In the genomic region with DNA sequence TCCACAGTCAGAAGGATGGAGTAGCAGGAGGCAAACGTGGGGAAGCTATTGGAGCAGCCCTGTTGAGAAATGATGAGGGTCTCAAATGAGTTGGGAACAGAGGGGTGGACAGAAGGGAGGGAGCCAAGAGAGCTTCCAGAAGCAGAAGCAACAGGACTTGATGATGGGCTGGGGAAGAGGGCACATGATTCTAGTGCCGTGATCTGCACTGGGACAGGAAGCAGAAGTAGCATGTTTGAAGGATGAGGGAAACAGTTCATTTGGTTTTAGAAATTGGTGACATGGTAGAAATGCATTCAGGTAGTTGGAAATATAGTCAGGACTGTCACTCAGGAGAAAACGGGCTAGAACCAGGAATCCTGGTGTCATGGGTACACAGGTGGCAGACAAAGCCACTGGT, we compare ENCODE assay signal across 8 cellular contexts. TPM values are rescaled to one million over a fixed set of nuclear protein-coding genes. Genes with fewer than 3 reads are reported as not detected.
"Had no signal": no experiment of that assay in that cellular context is flagged by ENCODE, and none has a peak within 500 bp of the region (broad histone marks: within the 10 kb centered on the region; RNA-seq: fewer than 3 reads in every experiment).

No MANE protein-coding gene starts in this region.

- H3K4me1 ChIP-seq: body of pancreas had no signal

- H3K27me3 ChIP-seq: adrenal gland, body of pancreas had no signal

- H3K9me3 ChIP-seq: adrenal gland had no signal

- H3K27ac ChIP-seq: body of pancreas had no signal

- H3K4me3 ChIP-seq: adrenal gland, body of pancreas, skin epidermis had no signal

- ATAC-seq: body of pancreas had no signal

- H3K36me3 ChIP-seq: adrenal gland had no signal

- DNase-seq: activated naive CD4-positive, alpha-beta T cell treated with anti-CD3 and anti-CD28 coated beads, Interleukin-2, amount 50 U/mL, for 16 hours; activated T-cell treated with anti-CD3 and anti-CD28 coated beads, Interleukin-2, amount 50 U/mL, for 1 hour; body of pancreas; dermis blood vessel endothelial cell; glutamatergic neuron had no signal

RNA-seq across cellular contexts. Expression of a gene that starts 19.4 kb away (rescaled TPM):
- total RNA-seq: T-helper 2 cell treated with Interferon-gamma antibody and Interleukin-4, amounts not matched to agents 100 ng/mL and 5 ng/mL, for 36 hours had no signal
